1 cellular context compared by ENCODE assay signal in genomic region chr16:57045694-57046381, GRCh38.
TF ChIP-seq lines count a peak whose summit lies in the region.

No MANE protein-coding gene starts in this region.

TF ChIP-seq in IMR-90, 13 proteins besides CTCF, POLR2A, EP300 and RAD21 (continued from another document):
- TF ChIP-seq, protein P1, sequence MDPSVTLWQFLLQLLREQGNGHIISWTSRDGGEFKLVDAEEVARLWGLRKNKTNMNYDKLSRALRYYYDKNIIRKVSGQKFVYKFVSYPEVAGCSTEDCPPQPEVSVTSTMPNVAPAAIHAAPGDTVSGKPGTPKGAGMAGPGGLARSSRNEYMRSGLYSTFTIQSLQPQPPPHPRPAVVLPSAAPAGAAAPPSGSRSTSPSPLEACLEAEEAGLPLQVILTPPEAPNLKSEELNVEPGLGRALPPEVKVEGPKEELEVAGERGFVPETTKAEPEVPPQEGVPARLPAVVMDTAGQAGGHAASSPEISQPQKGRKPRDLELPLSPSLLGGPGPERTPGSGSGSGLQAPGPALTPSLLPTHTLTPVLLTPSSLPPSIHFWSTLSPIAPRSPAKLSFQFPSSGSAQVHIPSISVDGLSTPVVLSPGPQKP (IDR thresholded peaks at IDR 0.05; ENCODE audit: borderline replicate concordance, low read depth, low read length) = no peak
- no peak for TF ChIP-seq FOS (IDR thresholded peaks at IDR 0.05; ENCODE audit: low read depth, low read length)
- peak; percentile 65 for TF ChIP-seq SMC3 (IDR thresholded peaks at IDR 0.05; ENCODE audit: low read depth, low read length)
